10 cellular contexts compared by ENCODE assay signal in genomic region chr19:1267441-1268391, GRCh38. TPM values are rescaled to one million over a fixed set of nuclear protein-coding genes. Genes with fewer than 3 reads are reported as not detected.
DNase-seq lines count a peak whose midpoint lies in the region; ATAC-seq and TF ChIP-seq lines count a peak whose summit lies in the region.
"Had no signal": no experiment of that assay in that cellular context is flagged by ENCODE, and none has a peak within 500 bp of the region (broad histone marks: within the 10 kb centered on the region; RNA-seq: fewer than 3 reads in every experiment).

No MANE protein-coding gene starts in this region.

- H3K36me3 ChIP-seq in neural progenitor cell = peaks cover 5% of the 10 kb centered on the region

- peak overlapping the region; percentile 78 for H3K4me2 ChIP-seq in neural progenitor cell

- H3K4me3 ChIP-seq in coronary artery (peak overlapping the region; percentile 73), neural progenitor cell (peak overlapping the region; percentile 62)

- H3K9me3 Mint-ChIP-seq in CD14-positive monocyte = peaks cover 0 to 2% (median 0%) of the 10 kb centered on the region in 7 donors
- no peaks in the 10 kb centered on the region for H3K9me3 Mint-ChIP-seq in neural progenitor cell

- ATAC-seq in GM18907 (IDR thresholded peaks at IDR 0.05; ENCODE audit: unreplicated experiment) (no peak), GM19455 (IDR thresholded peaks at IDR 0.05; ENCODE audit: unreplicated experiment) (no peak)

- H3K27me3 Mint-ChIP-seq in CD14-positive monocyte (ENCODE audit: low read depth in 3 of 3) (peaks cover 8 to 14% (median 11%) of the 10 kb centered on the region in 3 donors), neural progenitor cell (ENCODE audit: insufficient read depth, low read depth) (peaks cover 28% of the 10 kb centered on the region)

- TF ChIP-seq CTCF in CD14-positive monocyte (IDR thresholded peaks at IDR 0.05) (no peak), coronary artery (IDR thresholded peaks at IDR 0.05) (no peak), neural progenitor cell (IDR thresholded peaks at IDR 0.05) (no peak)

- H3K27ac Mint-ChIP-seq in CD14-positive monocyte (peak overlapping the region in 4 of 7 donors; percentile 43 to 91 (median 68)), neural progenitor cell (no peak overlapping the region)

- no peak overlapping the region for H2AFZ ChIP-seq in neural progenitor cell (replicated peaks)

- intact Hi-C loops in CD14-positive monocyte (cut with micrococcal nuclease) = loop anchor here (1.0 to 5.0 kb wide), 2 partner anchors 23 to 165 kb away; partner anchors contain the start of gene GPX4 (in 1 of the 2)

- peaks cover 37% of the 10 kb centered on the region for H4K20me1 ChIP-seq in neural progenitor cell (ENCODE audit: low read depth)

- no peak overlapping the region for H3K9ac ChIP-seq in neural progenitor cell

- H3K79me2 ChIP-seq in neural progenitor cell (ENCODE audit: low read depth) = peaks cover 34% of the 10 kb centered on the region

- peaks cover 14% of the 10 kb centered on the region for H3K27me3 ChIP-seq in neural progenitor cell

- no peaks in the 10 kb centered on the region for H3K9me3 ChIP-seq in neural progenitor cell (ENCODE audit: low read depth)

- peaks cover 73% of the 10 kb centered on the region for H3F3A ChIP-seq in neural progenitor cell (ENCODE audit: low read depth)

- H3K4me3 Mint-ChIP-seq in CD14-positive monocyte (peak overlapping the region; percentile 64 to 70), neural progenitor cell (peak overlapping the region; percentile 85)

- DNase-seq in CD14-positive monocyte (ENCODE audit: low spot score) (no peak), NCI-H69 (lab: John Stamatoyannopoulos, UW) (peak; percentile 85), coronary artery (ENCODE audit: low spot score) (peak; percentile 85), neural progenitor cell (ENCODE audit: low spot score) (peak; percentile 58), Ammon's horn (ENCODE audit: low spot score) (no peak), medulla oblongata (ENCODE audit: extremely low spot score) (no peak)

- peaks cover 56% of the 10 kb centered on the region for H3K4me1 ChIP-seq in neural progenitor cell

- H3K27ac ChIP-seq in coronary artery (peak overlapping the region; percentile 99 to 100), neural progenitor cell (no peak overlapping the region)
- H3K27ac ChIP-seq: HL-60 had no signal

- H3K36me3 Mint-ChIP-seq in CD14-positive monocyte (peaks cover 22 to 27% of the 10 kb centered on the region in 2 donors), neural progenitor cell (peaks cover 17% of the 10 kb centered on the region)

- H3K4me1 Mint-ChIP-seq in CD14-positive monocyte (peaks cover 63% of the 10 kb centered on the region), neural progenitor cell (peaks cover 74% of the 10 kb centered on the region)

RNA-seq across cellular contexts. Expression of gene CIRBP, which starts 1.4 kb away (rescaled TPM):
- 10 to 100 TPM; 39.6 to 51.1 TPM for polyA plus RNA-seq in CD14-positive monocyte
- 395 and 737 TPM in 2 replicates for total RNA-seq in neural progenitor cell (ENCODE audit: low replicate concordance)

RNA-seq across cellular contexts. Expression of gene FAM174C, which starts 7.6 kb away (rescaled TPM):
- polyA plus RNA-seq in CD14-positive monocyte = 10 to 100 TPM; 40.0 to 56.2 TPM
- total RNA-seq in neural progenitor cell (ENCODE audit: low replicate concordance) = 4.8 and 14.6 TPM in 2 replicates

RNA-seq across cellular contexts. Expression of gene EFNA2, which starts 18.0 kb away (rescaled TPM):
- not detected for polyA plus RNA-seq in CD14-positive monocyte
- 13.2 and 34.7 TPM in 2 replicates for total RNA-seq in neural progenitor cell (ENCODE audit: low replicate concordance)
- total RNA-seq: mononuclear cell had no signal

RNA-seq across cellular contexts. Expression of gene MIDN, which starts 19.3 kb away (rescaled TPM):
- polyA plus RNA-seq in CD14-positive monocyte = 10 to 100 TPM in 1 of 2 donors, 1 to 10 TPM in 1; 5.6 to 11.0 TPM
- total RNA-seq in neural progenitor cell (ENCODE audit: low replicate concordance) = 16.1 and 51.3 TPM in 2 replicates

RNA-seq across cellular contexts. Expression of gene ATP5F1D, which starts 26.2 kb away (rescaled TPM):
- polyA plus RNA-seq in CD14-positive monocyte = 100 to 1,000 TPM; 143 to 160 TPM
- 7.1 and 52.0 TPM in 2 replicates for total RNA-seq in neural progenitor cell (ENCODE audit: low replicate concordance)

Comparison
In these comparisons a context has a peak if more than half of its experiments do, and no peak if none do; other contexts are left out.
1. DNase-seq: peak in NCI-H69 (single experiment), coronary artery (single experiment) and neural progenitor cell (single experiment); none in CD14-positive monocyte (single experiment), Ammon's horn (single experiment) and medulla oblongata (single experiment).